In the genomic region with DNA sequence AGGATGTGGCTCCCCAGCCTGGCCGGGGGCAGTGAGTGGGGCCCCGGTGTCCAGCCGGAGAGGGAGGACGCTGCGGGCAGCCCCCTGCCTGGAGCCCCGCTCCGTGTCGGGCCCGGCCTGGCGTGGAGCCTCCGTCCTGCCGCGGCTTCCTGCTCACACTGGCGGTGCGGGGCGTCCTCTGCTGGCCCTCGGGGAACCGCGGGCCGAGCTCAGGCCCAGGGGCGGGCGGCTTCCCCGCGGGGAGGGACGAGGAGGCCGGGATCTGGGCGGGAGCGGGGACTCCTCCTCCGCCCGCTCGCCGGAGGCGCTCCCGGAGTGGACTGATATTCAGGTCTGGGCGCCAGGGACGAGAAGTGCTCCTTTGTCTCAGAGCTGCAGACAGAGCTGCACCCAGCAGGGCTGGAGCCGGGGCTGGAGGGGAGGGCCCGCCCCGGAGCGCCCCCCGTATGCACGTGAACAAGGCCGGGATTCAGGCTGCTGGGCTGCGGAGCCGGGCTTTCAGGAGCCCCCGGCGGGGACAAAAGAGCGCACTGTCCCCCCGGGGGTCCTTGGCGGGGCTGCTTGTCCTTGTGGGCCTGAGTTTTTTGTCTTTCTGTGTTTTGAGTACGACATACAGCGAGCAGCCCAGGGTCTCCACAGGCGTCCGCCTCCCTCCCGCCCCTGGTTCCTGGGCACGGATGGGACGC, we compare ENCODE assay signal across 8 cellular contexts. TPM values are rescaled to one million over a fixed set of nuclear protein-coding genes. Genes with fewer than 3 reads are reported as not detected.
DNase-seq lines count a peak whose midpoint lies in the region; ATAC-seq and TF ChIP-seq lines count a peak whose summit lies in the region.

No MANE protein-coding gene starts in this region.

- no peak for TF ChIP-seq POLR2A in spleen (IDR thresholded peaks at IDR 0.05)

- no peaks in the 10 kb centered on the region for H3K36me3 ChIP-seq in spleen

- peak; percentile 35 to 79 (median 61) for TF ChIP-seq CTCF in spleen (IDR thresholded peaks at IDR 0.05 in 8 of 11, conservative IDR thresholded peaks at IDR 0.05 in 3 of 11)

- peak; percentile 85 for TF ChIP-seq RAD21 in Ishikawa (IDR thresholded peaks at IDR 0.05; ENCODE audit: low read depth)

- peak overlapping the region; percentile 42 to 72 (median 50) for H3K4me3 ChIP-seq in spleen

- TF ChIP-seq EP300 in Ishikawa (IDR thresholded peaks at IDR 0.05; ENCODE audit: borderline replicate concordance): no peak

- peak; percentile 85 for ATAC-seq in left colon
- ATAC-seq in GM18519 (IDR thresholded peaks at IDR 0.05; ENCODE audit: low FRiP score, unreplicated experiment): no peak

- H3K9me3 ChIP-seq in spleen: no peaks in the 10 kb centered on the region

- DNase-seq in stimulated activated CD4-positive, alpha-beta T cell treated with anti-CD3 and anti-CD28 coated beads, Interleukin-4, amount 100 ng/mL, for 1 hour: peak; percentile 24
- no peak for DNase-seq in stimulated activated CD4-positive, alpha-beta T cell treated with anti-CD3 and anti-CD28 coated beads, Interleukin-1b, Interleukin-23, amount 100 ng/mL, for 48 hours
- peak; percentile 68 for DNase-seq in SW480 (ENCODE audit: low spot score)
- DNase-seq in dermis microvascular lymphatic vessel endothelial cell (ENCODE audit: low read depth in 2 of 2): peak; percentile 36 to 86
- peak; percentile 67 to 71 for DNase-seq in left colon
- DNase-seq in spleen: peak; percentile 94

- intact Hi-C loops in left colon (cut with DNase I, micrococcal nuclease): no loop called here
- intact Hi-C loops in spleen (cut with DNase I; ENCODE audit: low total_unique reads): no loop called here

- H3K4me1 ChIP-seq in spleen: peaks cover 23 to 60% (median 43%) of the 10 kb centered on the region in 6 donors

- H3K27me3 ChIP-seq in spleen (replicated peaks in 1 of 7): peaks cover 0 to 94% (median 47%) of the 10 kb centered on the region in 7 donors

- H3K27ac ChIP-seq in spleen: peak overlapping the region in 5 of 8 donors; percentile 30 to 56 (median 48)

- 1 to 4% (median 1%) methylated on average over 29 to 57 of the region's 57 CpGs for WGBS in spleen, 5 donors

TF ChIP-seq in Ishikawa, 13 proteins besides CTCF, POLR2A, EP300 and RAD21:
- TF ChIP-seq, protein P1, sequence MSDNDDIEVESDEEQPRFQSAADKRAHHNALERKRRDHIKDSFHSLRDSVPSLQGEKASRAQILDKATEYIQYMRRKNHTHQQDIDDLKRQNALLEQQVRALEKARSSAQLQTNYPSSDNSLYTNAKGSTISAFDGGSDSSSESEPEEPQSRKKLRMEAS (IDR thresholded peaks at IDR 0.05): 0 out of 2 replicates have a peak, but pooled peaks have one; percentile 16
- TF ChIP-seq ZBTB7A (IDR thresholded peaks at IDR 0.05; ENCODE audit: low read depth) (0 out of 2 replicates have a peak, but pooled peaks have one; percentile 53), NFIC (IDR thresholded peaks at IDR 0.05) (no peak), YY1 (IDR thresholded peaks at IDR 0.05; ENCODE audit: low read depth) (0 out of 2 replicates have a peak, but pooled peaks have one; percentile 16), CEBPB (IDR thresholded peaks at IDR 0.05) (no peak), TEAD4 (IDR thresholded peaks at IDR 0.05) (no peak), EGR1 (IDR thresholded peaks at IDR 0.05) (no peak), TAF1 (IDR thresholded peaks at IDR 0.05; ENCODE audit: low read depth) (0 out of 2 replicates have a peak, but pooled peaks have one; percentile 29), TCF12 (IDR thresholded peaks at IDR 0.05; ENCODE audit: low read depth) (peak; percentile 50; the same call in 1 of the 2 replicates), FOXM1 (IDR thresholded peaks at IDR 0.05; ENCODE audit: borderline replicate concordance, low read depth) (no peak), CREB1 (IDR thresholded peaks at IDR 0.05; ENCODE audit: low read depth) (no peak)
- TF ChIP-seq, protein P2, sequence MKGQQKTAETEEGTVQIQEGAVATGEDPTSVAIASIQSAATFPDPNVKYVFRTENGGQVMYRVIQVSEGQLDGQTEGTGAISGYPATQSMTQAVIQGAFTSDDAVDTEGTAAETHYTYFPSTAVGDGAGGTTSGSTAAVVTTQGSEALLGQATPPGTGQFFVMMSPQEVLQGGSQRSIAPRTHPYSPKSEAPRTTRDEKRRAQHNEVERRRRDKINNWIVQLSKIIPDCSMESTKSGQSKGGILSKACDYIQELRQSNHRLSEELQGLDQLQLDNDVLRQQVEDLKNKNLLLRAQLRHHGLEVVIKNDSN (IDR thresholded peaks at IDR 0.05): no peak
- TF ChIP-seq, protein P3, sequence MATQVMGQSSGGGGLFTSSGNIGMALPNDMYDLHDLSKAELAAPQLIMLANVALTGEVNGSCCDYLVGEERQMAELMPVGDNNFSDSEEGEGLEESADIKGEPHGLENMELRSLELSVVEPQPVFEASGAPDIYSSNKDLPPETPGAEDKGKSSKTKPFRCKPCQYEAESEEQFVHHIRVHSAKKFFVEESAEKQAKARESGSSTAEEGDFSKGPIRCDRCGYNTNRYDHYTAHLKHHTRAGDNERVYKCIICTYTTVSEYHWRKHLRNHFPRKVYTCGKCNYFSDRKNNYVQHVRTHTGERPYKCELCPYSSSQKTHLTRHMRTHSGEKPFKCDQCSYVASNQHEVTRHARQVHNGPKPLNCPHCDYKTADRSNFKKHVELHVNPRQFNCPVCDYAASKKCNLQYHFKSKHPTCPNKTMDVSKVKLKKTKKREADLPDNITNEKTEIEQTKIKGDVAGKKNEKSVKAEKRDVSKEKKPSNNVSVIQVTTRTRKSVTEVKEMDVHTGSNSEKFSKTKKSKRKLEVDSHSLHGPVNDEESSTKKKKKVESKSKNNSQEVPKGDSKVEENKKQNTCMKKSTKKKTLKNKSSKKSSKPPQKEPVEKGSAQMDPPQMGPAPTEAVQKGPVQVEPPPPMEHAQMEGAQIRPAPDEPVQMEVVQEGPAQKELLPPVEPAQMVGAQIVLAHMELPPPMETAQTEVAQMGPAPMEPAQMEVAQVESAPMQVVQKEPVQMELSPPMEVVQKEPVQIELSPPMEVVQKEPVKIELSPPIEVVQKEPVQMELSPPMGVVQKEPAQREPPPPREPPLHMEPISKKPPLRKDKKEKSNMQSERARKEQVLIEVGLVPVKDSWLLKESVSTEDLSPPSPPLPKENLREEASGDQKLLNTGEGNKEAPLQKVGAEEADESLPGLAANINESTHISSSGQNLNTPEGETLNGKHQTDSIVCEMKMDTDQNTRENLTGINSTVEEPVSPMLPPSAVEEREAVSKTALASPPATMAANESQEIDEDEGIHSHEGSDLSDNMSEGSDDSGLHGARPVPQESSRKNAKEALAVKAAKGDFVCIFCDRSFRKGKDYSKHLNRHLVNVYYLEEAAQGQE (IDR thresholded peaks at IDR 0.05; ENCODE audit: low read depth): no peak

RNA-seq across cellular contexts. Expression of a gene that starts 2.3 kb away (rescaled TPM):
- total RNA-seq in dermis microvascular lymphatic vessel endothelial cell (3.9 and 13.1 TPM in 2 replicates), left colon (1 to 10 TPM in 1 of 2 donors, under 1 TPM in 1; 0.76 to 1.6 TPM), spleen (1 to 10 TPM; 1.4 to 4.7 (median 3.2) TPM)
- polyA plus RNA-seq in spleen: 1 to 10 TPM; 2.7 to 8.4 (median 4.3) TPM
